ENCODE assay signal across 16 cellular contexts in genomic region chr1:244339776-244340175, GRCh38.
"Had no signal": no experiment of that assay in that cellular context is flagged by ENCODE, and none has a peak within 500 bp of the region (broad histone marks: within the 10 kb centered on the region; RNA-seq: fewer than 3 reads in every experiment).

No MANE protein-coding gene starts in this region.

- H3K36me3 ChIP-seq: esophagus squamous epithelium, lower lobe of right lung had no signal

- H3K4me3 ChIP-seq: esophagus squamous epithelium, lower lobe of right lung had no signal

- DNase-seq: activated CD4-positive, alpha-beta T cell treated with anti-CD3 and anti-CD28 coated beads for 48 hours; activated gamma-delta T cell; activated T-cell treated with anti-CD3 and anti-CD28 coated beads, Interleukin-2, amount 50 U/mL, for 4 hours; esophagus squamous epithelium; foreskin fibroblast; glutamatergic neuron; immature natural killer cell; lower lobe of right lung; natural killer cell; stimulated activated CD4-positive, alpha-beta T cell treated with anti-CD3 and anti-CD28 coated beads, Interleukin-4, amount 100 ng/mL, for 1 hour; stimulated activated CD8-positive, alpha-beta memory T cell treated with anti-CD3 and anti-CD28 coated beads, Interleukin-4, amount 100 ng/mL, for 48 hours; T1000 had no signal

- H3K9me3 ChIP-seq: esophagus squamous epithelium, lower lobe of right lung had no signal

- H3K27ac Mint-ChIP-seq: activated naive CD8-positive, alpha-beta T cell; immature natural killer cell; natural killer cell; stimulated activated naive CD8-positive, alpha-beta T cell treated with anti-CD3 and anti-CD28 coated beads, Interleukin-15, Interleukin-2, amounts not matched to agents 100 ng/mL and 50 ng/mL, for 24 hours had no signal

- H3K27ac ChIP-seq: esophagus squamous epithelium, lower lobe of right lung, VCaP had no signal

- H3K36me3 Mint-ChIP-seq: activated naive CD8-positive, alpha-beta T cell; immature natural killer cell; natural killer cell had no signal

- ATAC-seq: lower lobe of right lung, natural killer cell had no signal

- H3K9me3 Mint-ChIP-seq: activated T-cell treated with anti-CD3 and anti-CD28 coated beads, Interleukin-2, amount 50 U/mL, for 4 hours; immature natural killer cell; natural killer cell; stimulated activated naive CD8-positive, alpha-beta T cell treated with anti-CD3 and anti-CD28 coated beads, Interleukin-15, Interleukin-2, amounts not matched to agents 100 ng/mL and 50 ng/mL, for 24 hours had no signal

- H3K27me3 ChIP-seq: esophagus squamous epithelium had no signal

- H3K4me1 ChIP-seq: lower lobe of right lung had no signal

- H3K4me3 Mint-ChIP-seq: activated naive CD8-positive, alpha-beta T cell; activated T-cell treated with anti-CD3 and anti-CD28 coated beads, Interleukin-2, amount 50 U/mL, for 4 hours; immature natural killer cell; natural killer cell; stimulated activated naive CD8-positive, alpha-beta T cell treated with anti-CD3 and anti-CD28 coated beads, Interleukin-15, Interleukin-2, amounts not matched to agents 100 ng/mL and 50 ng/mL, for 24 hours had no signal

- FAIRE-seq: urothelium cell line had no signal
